Comparison of ENCODE assay signal across 8 cellular contexts in genomic region chr14:20614038-20614840, GRCh38. TPM values are rescaled to one million over a fixed set of nuclear protein-coding genes. Genes with fewer than 3 reads are reported as not detected.
DNase-seq lines count a peak whose midpoint lies in the region; ATAC-seq and TF ChIP-seq lines count a peak whose summit lies in the region.

No MANE protein-coding gene starts in this region.

- H3K27ac ChIP-seq in left lung (peak overlapping the region; percentile 69 to 85), upper lobe of right lung (peak overlapping the region; percentile 63)

- peak overlapping the region; percentile 33 to 41 for H3K4me3 ChIP-seq in left lung
- peak overlapping the region; percentile 58 for H3K4me3 ChIP-seq in upper lobe of right lung

- H3K36me3 ChIP-seq in left lung: no peaks in the 10 kb centered on the region
- no peaks in the 10 kb centered on the region for H3K36me3 ChIP-seq in upper lobe of right lung

- H3K27me3 ChIP-seq in left lung (no peaks in the 10 kb centered on the region), upper lobe of right lung (no peaks in the 10 kb centered on the region)

- peaks cover 3 to 55% of the 10 kb centered on the region in 2 donors for H3K4me1 ChIP-seq in left lung
- H3K4me1 ChIP-seq in upper lobe of right lung: peaks cover 18% of the 10 kb centered on the region

- TF ChIP-seq CTCF in left lung (IDR thresholded peaks at IDR 0.05) (no peak), upper lobe of right lung (IDR thresholded peaks at IDR 0.05) (no peak)

- ATAC-seq in HG03521 (IDR thresholded peaks at IDR 0.05; ENCODE audit: unreplicated experiment) (peak; percentile 1), left lung (peak; percentile 5), upper lobe of right lung (peak; percentile 1), GM19397 (IDR thresholded peaks at IDR 0.05; ENCODE audit: unreplicated experiment) (no peak)

- H3K9me3 ChIP-seq in left lung (no peaks in the 10 kb centered on the region), upper lobe of right lung (no peaks in the 10 kb centered on the region)

- DNase-seq in NCI-H510A treated with DMSO at 0.1 percent for 48 hours (lab: John Stamatoyannopoulos, UW) (peak; percentile 54), NCI-H510A (lab: John Stamatoyannopoulos, UW) (no peak), amniotic epithelial cell (ENCODE audit: low read depth) (peak; percentile 23), left lung (no peak), upper lobe of right lung (no peak), NCI-H345 treated with DMSO at 0.1 percent for 48 hours (lab: John Stamatoyannopoulos, UW; ENCODE audit: unreplicated experiment) (no peak)

- intact Hi-C loops in left lung (cut with DNase I) (loop anchor here (5.0 kb wide), 2 partner anchors 68 to 73 kb away; partner anchors contain the start of genes ANG (in 1 of the 2) and RNASE4 (in 1 of the 2)), upper lobe of right lung (cut with DNase I) (loop anchor here (10.0 kb wide), 1 partner anchor 71 kb away; the partner anchor contains the start of genes ANG and RNASE4)

RNA-seq across cellular contexts. Expression of gene RNASE12, which starts 23.1 kb away (rescaled TPM):
- not detected for total RNA-seq in left lung
- total RNA-seq in upper lobe of right lung: not detected

RNA-seq across cellular contexts. Expression of gene RNASE11, which starts 26.4 kb away (rescaled TPM):
- total RNA-seq in left lung (not detected), upper lobe of right lung (not detected)

RNA-seq across cellular contexts. Expression of gene OR6S1, which starts 27.3 kb away (rescaled TPM):
- total RNA-seq in left lung (not detected), upper lobe of right lung (not detected)

RNA-seq across cellular contexts. Expression of gene RNASE9, which starts 53.4 kb away (rescaled TPM):
- total RNA-seq in left lung (not detected), upper lobe of right lung (not detected)

Comparison
In these comparisons a context has a peak if more than half of its experiments do, and no peak if none do; other contexts are left out.
1. DNase-seq: peak in NCI-H510A treated with DMSO at 0.1 percent for 48 hours (single experiment) and amniotic epithelial cell (single experiment); none in NCI-H510A (single experiment), left lung (0 of 2), upper lobe of right lung (single experiment) and NCI-H345 treated with DMSO at 0.1 percent for 48 hours (single experiment).